Comparison of ENCODE assay signal across 10 cellular contexts in genomic region chr16:5073771-5074170, GRCh38. TPM values are rescaled to one million over a fixed set of nuclear protein-coding genes. Genes with fewer than 3 reads are reported as not detected.
DNase-seq lines count a peak whose midpoint lies in the region; ATAC-seq, FAIRE-seq and TF ChIP-seq lines count a peak whose summit lies in the region.
"Not testable (repeated sequence)": the region's sequence is repeated elsewhere in the genome, so short reads cannot be mapped to it uniquely, and the experiment has no call there.
"Had no signal": no experiment of that assay in that cellular context is flagged by ENCODE, and none has a peak within 500 bp of the region (broad histone marks: within the 10 kb centered on the region; RNA-seq: fewer than 3 reads in every experiment).

No MANE protein-coding gene starts in this region.

- 92 to 93% methylated on average over 15 of the region's 15 CpGs for WGBS in GM23248 (ENCODE audit: low coverage in 1 of 2, low lambda C conversion rate in 2 of 2, missing lambda C conversion rate in 2 of 2), 2 experiments
- WGBS in HepG2 (ENCODE audit: low lambda C conversion rate), result 92% methylated on average over 15 of the region's 15 CpGs
- 93 to 98% (median 97%) methylated on average over 14 to 15 of the region's 15 CpGs for WGBS in spleen, 5 donors

- intact Hi-C loops in MCF 10A (cut with micrococcal nuclease); Right ventricle myocardium inferior (cut with DNase I); spleen (cut with DNase I; ENCODE audit: low total_unique reads): not testable (repeated sequence)
- intact Hi-C loops in HepG2 (cut with micrococcal nuclease; ENCODE audit: unreplicated experiment), result loop anchor here (5.0 kb wide), 2 partner anchors 36 to 116 kb away; partner anchors contain the start of gene SEC14L5

- not testable (repeated sequence) for H3K36me3 ChIP-seq in GM23248 (ENCODE audit: low read depth)
- H3K36me3 ChIP-seq in HepG2 (replicated peaks in 1 of 2; ENCODE audit: control insufficient read depth in 1 of 2, insufficient read depth in 2 of 2, low read length in 2 of 2) (peaks cover 28 to 48% of the 10 kb centered on the region in 2 experiments), spleen (peaks cover 0 to 57% (median 39%) of the 10 kb centered on the region in 6 donors)

- H3K4me3 Mint-ChIP-seq in MCF 10A (ENCODE audit: unreplicated experiment), result not testable (repeated sequence)

- H3K4me2 ChIP-seq in GM23248 (ENCODE audit: unreplicated experiment), result peak overlapping the region; percentile 96
- not testable (repeated sequence) for H3K4me2 ChIP-seq in HepG2 (ENCODE audit: low read depth, low read length)

- H3K4me1 Mint-ChIP-seq in MCF 10A (ENCODE audit: insufficient read depth, unreplicated experiment), result not testable (repeated sequence)

- H3K79me2 ChIP-seq in GM23248 (ENCODE audit: insufficient read depth) (peaks cover 33% of the 10 kb centered on the region), HepG2 (ENCODE audit: insufficient read depth, low read length) (peaks cover 26% of the 10 kb centered on the region)

- H3F3A ChIP-seq in GM23248 (ENCODE audit: insufficient read depth), result peaks cover 18% of the 10 kb centered on the region

- not testable (repeated sequence) for FAIRE-seq in HepG2 (lab: Jason Lieb, UNC)

- H3K36me3 Mint-ChIP-seq in MCF 10A (ENCODE audit: insufficient read depth, unreplicated experiment), result peaks cover 26% of the 10 kb centered on the region

- H3K27ac ChIP-seq in GM23248; HepG2 (ENCODE audit: extremely low read length, insufficient read depth, low read length); spleen: not testable (repeated sequence)

- H2AFZ ChIP-seq in GM23248; HepG2 (ENCODE audit: low read length): not testable (repeated sequence)

- not testable (repeated sequence) for TF ChIP-seq CTCF in MCF 10A (IDR thresholded peaks at IDR 0.05; ENCODE audit: unreplicated experiment); HepG2 (CRISPR knock-in tag; IDR thresholded peaks at IDR 0.05); spleen (IDR thresholded peaks at IDR 0.05 in 8 of 11, conservative IDR thresholded peaks at IDR 0.05 in 3 of 11)

- in situ Hi-C loops in GM23248 (cut with MboI); HepG2 (cut with HindIII; ENCODE audit: extremely low pct_ligation_motif_present, low pct_unique_long_range_greater_than_20kb): not testable (repeated sequence)

- not testable (repeated sequence) for TF ChIP-seq POLR2A in HepG2 (IDR thresholded peaks at IDR 0.05; ENCODE audit: insufficient read depth in 1 of 2, low read depth in 2 of 2, low read length in 2 of 2); spleen (IDR thresholded peaks at IDR 0.05)

- not testable (repeated sequence) for H3K4me3 ChIP-seq in GM23248; HepG2 (replicated peaks in 1 of 3; ENCODE audit: insufficient read depth in 1 of 3, low read depth in 2 of 3, low read length in 3 of 3); spleen

- not testable (repeated sequence) for DNase-seq in GM23248; MCF 10A (ENCODE audit: unreplicated experiment); HepG2 (ENCODE audit: low spot score)
- DNase-seq in Right ventricle myocardium inferior (ENCODE audit: missing footprints) (peak; percentile 32), spleen (peak; percentile 38)

- TF ChIP-seq EP300 in HepG2 (IDR thresholded peaks at IDR 0.05; ENCODE audit: low read depth in 2 of 2, low read length in 2 of 2); HepG2 (CRISPR knock-in tag; IDR thresholded peaks at IDR 0.05; ENCODE audit: borderline replicate concordance): not testable (repeated sequence)

- TF ChIP-seq RAD21 in HepG2 (CRISPR knock-in tag; IDR thresholded peaks at IDR 0.05), result not testable (repeated sequence)

- not testable (repeated sequence) for H3K27me3 Mint-ChIP-seq in MCF 10A (ENCODE audit: insufficient read depth, unreplicated experiment)

- peak overlapping the region; percentile 46 for H3K27ac Mint-ChIP-seq in MCF 10A (ENCODE audit: low read depth, unreplicated experiment)

- not testable (repeated sequence) for H3K9ac ChIP-seq in GM23248; HepG2 (ENCODE audit: insufficient read depth, low read depth, low read length)

- H3K4me1 ChIP-seq in GM23248 (ENCODE audit: insufficient read depth) (peaks cover 19% of the 10 kb centered on the region), HepG2 (ENCODE audit: insufficient read depth, low read length) (peaks cover 23% of the 10 kb centered on the region), spleen (peaks cover 11 to 38% (median 19%) of the 10 kb centered on the region in 6 donors)

- ATAC-seq in Right ventricle myocardium inferior, HepG2: not testable (repeated sequence)

- POLR2A ChIA-PET in MCF 10A (lab: Yijun Ruan, JAX); HepG2 (lab: Yijun Ruan, JAX): not testable (repeated sequence)

- CTCF ChIA-PET in MCF 10A (lab: Yijun Ruan, JAX), result interaction anchor here (1.5 to 1.8 kb wide), 3 partner anchors 11 to 19 kb away, joined by 3 to 7 read pairs (median 4); no protein-coding TSS in a partner anchor
- CTCF ChIA-PET in HepG2 (lab: Yijun Ruan, JAX; ENCODE audit: low intra/inter-chr PET ratio, low total read pairs), result not testable (repeated sequence)

- H3K27me3 ChIP-seq in GM23248 (replicated peaks; ENCODE audit: insufficient read depth); HepG2 (ENCODE audit: control insufficient read depth in 1 of 2, insufficient read depth in 2 of 2, low read length in 2 of 2); spleen (replicated peaks in 1 of 7): not testable (repeated sequence)

- H3K9me2 ChIP-seq in GM23248 (ENCODE audit: insufficient read depth), result not testable (repeated sequence)

- not testable (repeated sequence) for H3K9me3 Mint-ChIP-seq in MCF 10A (ENCODE audit: unreplicated experiment)

- BruUV-seq in MCF 10A (replicated peaks; lab: Mats Ljungman, UMichigan); HepG2 (replicated peaks; lab: Mats Ljungman, UMichigan): not testable (repeated sequence)

- H3K9me3 ChIP-seq in GM23248 (ENCODE audit: low read depth); HepG2 (ENCODE audit: low read length); spleen: not testable (repeated sequence)

- not testable (repeated sequence) for H4K20me1 ChIP-seq in GM23248 (ENCODE audit: insufficient read depth); HepG2 (ENCODE audit: insufficient read depth, low read length)

RNA-seq across cellular contexts. Expression of gene ALG1, which starts 2.1 kb away (rescaled TPM):
- total RNA-seq in GM23248 (2014; rRNA removed; shearing (Covaris generic)), result 34.1 and 36.5 TPM in 2 replicates
- polyA plus RNA-seq in GM23248 (2016; fragmentation: Nextera tagmentation; extraction: Ambion mirVana) (45.4 and 48.0 TPM in 2 replicates), HepG2 (2011; rRNA removed) (43.3 and 51.5 TPM in 2 replicates), spleen (10 to 100 TPM; 13.0 to 18.6 (median 17.0) TPM)
- total RNA-seq in MCF 10A (2022) (28.5 and 29.1 TPM in 2 replicates), Right ventricle myocardium inferior (7.7 TPM), HepG2 (2016; rRNA removed; fragmentation: Illumina TruSeq; extraction: Trizol) (39.6 and 75.6 TPM in 2 replicates), spleen (10 to 100 TPM; 18.4 to 46.2 (median 24.8) TPM)
- total RNA-seq in HepG2 (2016; cell fraction: cytosol; rRNA removed; fragmentation: Illumina TruSeq; extraction: Trizol; ENCODE audit: low read depth), result 7.6 and 8.9 TPM in 2 replicates
- total RNA-seq in HepG2 (2016; cell fraction: insoluble cytoplasmic fraction; rRNA removed; fragmentation: Illumina TruSeq; extraction: Trizol), result 38.5 and 76.0 TPM in 2 replicates
- 14.3 and 16.3 TPM in 2 replicates for total RNA-seq in HepG2 (2016; cell fraction: membrane; rRNA removed; fragmentation: Illumina TruSeq; extraction: Trizol)
- 78.0 and 84.8 TPM in 2 replicates for total RNA-seq in HepG2 (2016; cell fraction: nucleus; rRNA removed; fragmentation: Illumina TruSeq; extraction: Trizol)
- polyA plus RNA-seq in HepG2 (2011; cell fraction: cytosol; rRNA removed), result 46.0 and 52.0 TPM in 2 replicates
- polyA plus RNA-seq in HepG2 (2011; cell fraction: nucleus; rRNA removed), result 37.8 and 40.2 TPM in 2 replicates
- 25.7 and 31.5 TPM in 2 replicates for polyA plus RNA-seq in HepG2 (2012)
- 6.3 and 6.5 TPM in 2 replicates for polyA plus RNA-seq in HepG2 (2016; cell fraction: cytosol; fragmentation: Illumina TruSeq; extraction: Trizol; ENCODE audit: low read depth)
- 36.3 and 37.9 TPM in 2 replicates for polyA plus RNA-seq in HepG2 (2016; cell fraction: insoluble cytoplasmic fraction; fragmentation: Illumina TruSeq; extraction: Trizol; ENCODE audit: low read depth)
- 10.1 and 11.8 TPM in 2 replicates for polyA plus RNA-seq in HepG2 (2016; cell fraction: membrane; fragmentation: Illumina TruSeq; extraction: Trizol; ENCODE audit: low read depth)
- polyA plus RNA-seq in HepG2 (2016; cell fraction: nucleus; fragmentation: Illumina TruSeq; extraction: Trizol; ENCODE audit: insufficient read depth, low read depth), result 104 and 109 TPM in 2 replicates
- 135 and 161 TPM in 2 replicates for polyA minus RNA-seq in HepG2 (2011; rRNA and poly(A)+ RNA removed; ENCODE audit: low replicate concordance)
- 28.6 and 36.3 TPM in 2 replicates for polyA minus RNA-seq in HepG2 (2011; cell fraction: cytosol; rRNA and poly(A)+ RNA removed)
- polyA minus RNA-seq in HepG2 (2011; cell fraction: nucleus; rRNA and poly(A)+ RNA removed), result 50.0 and 65.8 TPM in 2 replicates

RNA-seq across cellular contexts. Expression of gene C16orf89, which starts 8.0 kb away (rescaled TPM):
- total RNA-seq in GM23248 (2014; rRNA removed; shearing (Covaris generic)), result not detected in 2 replicates
- polyA plus RNA-seq in GM23248 (2016; fragmentation: Nextera tagmentation; extraction: Ambion mirVana), result not detected in 2 replicates
- not detected in 2 replicates for total RNA-seq in MCF 10A (2022)
- 3.5 TPM for total RNA-seq in Right ventricle myocardium inferior
- 0.97 and 1.9 TPM in 2 replicates for total RNA-seq in HepG2 (2016; rRNA removed; fragmentation: Illumina TruSeq; extraction: Trizol)
- 0.61 and 0.79 TPM in 2 replicates for total RNA-seq in HepG2 (2016; cell fraction: cytosol; rRNA removed; fragmentation: Illumina TruSeq; extraction: Trizol; ENCODE audit: low read depth)
- 0.45 and 1.1 TPM in 2 replicates for total RNA-seq in HepG2 (2016; cell fraction: insoluble cytoplasmic fraction; rRNA removed; fragmentation: Illumina TruSeq; extraction: Trizol)
- total RNA-seq in HepG2 (2016; cell fraction: membrane; rRNA removed; fragmentation: Illumina TruSeq; extraction: Trizol), result 0.76 and 1.0 TPM in 2 replicates
- 0.72 and 0.78 TPM in 2 replicates for total RNA-seq in HepG2 (2016; cell fraction: nucleus; rRNA removed; fragmentation: Illumina TruSeq; extraction: Trizol)
- polyA plus RNA-seq in HepG2 (2011; rRNA removed), result 2.8 and 3.4 TPM in 2 replicates
- 2.8 TPM in 2 replicates for polyA plus RNA-seq in HepG2 (2011; cell fraction: cytosol; rRNA removed)
- polyA plus RNA-seq in HepG2 (2011; cell fraction: nucleus; rRNA removed), result 1.3 and 1.4 TPM in 2 replicates
- 1.7 and 2.7 TPM in 2 replicates for polyA plus RNA-seq in HepG2 (2012)
- polyA plus RNA-seq in HepG2 (2016; cell fraction: cytosol; fragmentation: Illumina TruSeq; extraction: Trizol; ENCODE audit: low read depth), result 0.58 and 0.68 TPM in 2 replicates
- 0.85 and 1.2 TPM in 2 replicates for polyA plus RNA-seq in HepG2 (2016; cell fraction: insoluble cytoplasmic fraction; fragmentation: Illumina TruSeq; extraction: Trizol; ENCODE audit: low read depth)
- 0.71 and 0.81 TPM in 2 replicates for polyA plus RNA-seq in HepG2 (2016; cell fraction: membrane; fragmentation: Illumina TruSeq; extraction: Trizol; ENCODE audit: low read depth)
- 1.4 and 2.1 TPM in 2 replicates for polyA plus RNA-seq in HepG2 (2016; cell fraction: nucleus; fragmentation: Illumina TruSeq; extraction: Trizol; ENCODE audit: insufficient read depth, low read depth)
- 1.0 TPM in 1 of 2 replicates, not detected in the other for polyA minus RNA-seq in HepG2 (2011; rRNA and poly(A)+ RNA removed; ENCODE audit: low replicate concordance)
- polyA minus RNA-seq in HepG2 (2011; cell fraction: cytosol; rRNA and poly(A)+ RNA removed), result 0.89 and 1.1 TPM in 2 replicates
- 0.50 and 0.90 TPM in 2 replicates for polyA minus RNA-seq in HepG2 (2011; cell fraction: nucleus; rRNA and poly(A)+ RNA removed)
- total RNA-seq in spleen, result 1 to 10 TPM in 4 of 7 donors, under 1 TPM in 2, not detected in 1; 0.34 to 2.5 (median 1.5) TPM
- polyA plus RNA-seq in spleen, result 1 to 10 TPM; 1.7 to 5.7 (median 4.0) TPM
- total RNA-seq: A673; Caco-2; Calu3; CD4-positive, alpha-beta T cell; CD8-positive, alpha-beta T cell had no signal

RNA-seq across cellular contexts. Expression of gene EEF2KMT, which starts 23.8 kb away (rescaled TPM):
- total RNA-seq in GM23248 (2014; rRNA removed; shearing (Covaris generic)), result 11.2 and 12.4 TPM in 2 replicates
- polyA plus RNA-seq in GM23248 (2016; fragmentation: Nextera tagmentation; extraction: Ambion mirVana), result 13.9 and 16.2 TPM in 2 replicates
- total RNA-seq in MCF 10A (2022), result 16.5 and 25.8 TPM in 2 replicates
- 5.7 TPM for total RNA-seq in Right ventricle myocardium inferior
- total RNA-seq in HepG2 (2016; rRNA removed; fragmentation: Illumina TruSeq; extraction: Trizol), result 26.9 and 33.3 TPM in 2 replicates
- 23.3 and 24.2 TPM in 2 replicates for total RNA-seq in HepG2 (2016; cell fraction: cytosol; rRNA removed; fragmentation: Illumina TruSeq; extraction: Trizol; ENCODE audit: low read depth)
- 26.7 and 30.7 TPM in 2 replicates for total RNA-seq in HepG2 (2016; cell fraction: insoluble cytoplasmic fraction; rRNA removed; fragmentation: Illumina TruSeq; extraction: Trizol)
- 31.8 and 38.4 TPM in 2 replicates for total RNA-seq in HepG2 (2016; cell fraction: membrane; rRNA removed; fragmentation: Illumina TruSeq; extraction: Trizol)
- 15.9 and 16.1 TPM in 2 replicates for total RNA-seq in HepG2 (2016; cell fraction: nucleus; rRNA removed; fragmentation: Illumina TruSeq; extraction: Trizol)
- polyA plus RNA-seq in HepG2 (2011; rRNA removed), result 10.7 and 16.4 TPM in 2 replicates
- polyA plus RNA-seq in HepG2 (2011; cell fraction: cytosol; rRNA removed), result 8.7 and 11.7 TPM in 2 replicates
- 16.8 and 18.0 TPM in 2 replicates for polyA plus RNA-seq in HepG2 (2011; cell fraction: nucleus; rRNA removed)
- polyA plus RNA-seq in HepG2 (2012), result 14.7 and 16.8 TPM in 2 replicates
- polyA plus RNA-seq in HepG2 (2016; cell fraction: cytosol; fragmentation: Illumina TruSeq; extraction: Trizol; ENCODE audit: low read depth), result 29.8 and 33.9 TPM in 2 replicates
- 34.1 and 37.4 TPM in 2 replicates for polyA plus RNA-seq in HepG2 (2016; cell fraction: insoluble cytoplasmic fraction; fragmentation: Illumina TruSeq; extraction: Trizol; ENCODE audit: low read depth)
- 33.8 and 34.3 TPM in 2 replicates for polyA plus RNA-seq in HepG2 (2016; cell fraction: membrane; fragmentation: Illumina TruSeq; extraction: Trizol; ENCODE audit: low read depth)
- 21.5 and 26.9 TPM in 2 replicates for polyA plus RNA-seq in HepG2 (2016; cell fraction: nucleus; fragmentation: Illumina TruSeq; extraction: Trizol; ENCODE audit: insufficient read depth, low read depth)
- 20.0 and 23.0 TPM in 2 replicates for polyA minus RNA-seq in HepG2 (2011; rRNA and poly(A)+ RNA removed; ENCODE audit: low replicate concordance)
- 6.0 and 6.5 TPM in 2 replicates for polyA minus RNA-seq in HepG2 (2011; cell fraction: cytosol; rRNA and poly(A)+ RNA removed)
- 10.3 and 11.7 TPM in 2 replicates for polyA minus RNA-seq in HepG2 (2011; cell fraction: nucleus; rRNA and poly(A)+ RNA removed)
- 10 to 100 TPM in 1 of 7 donors, 1 to 10 TPM in 6; 5.8 to 11.7 (median 7.6) TPM for total RNA-seq in spleen
- 1 to 10 TPM; 4.5 to 7.8 (median 6.7) TPM for polyA plus RNA-seq in spleen

RNA-seq across cellular contexts. Expression of gene NAGPA, which starts 40.0 kb away (rescaled TPM):
- 33.4 and 61.0 TPM in 2 replicates for total RNA-seq in GM23248 (2014; rRNA removed; shearing (Covaris generic))
- polyA plus RNA-seq in GM23248 (2016; fragmentation: Nextera tagmentation; extraction: Ambion mirVana) (16.2 and 16.3 TPM in 2 replicates), HepG2 (2011; rRNA removed) (27.1 and 31.6 TPM in 2 replicates), spleen (10 to 100 TPM; 11.8 to 17.7 (median 14.8) TPM)
- total RNA-seq in MCF 10A (2022) (4.9 and 8.7 TPM in 2 replicates), Right ventricle myocardium inferior (6.5 TPM), HepG2 (2016; rRNA removed; fragmentation: Illumina TruSeq; extraction: Trizol) (29.8 and 60.3 TPM in 2 replicates), spleen (10 to 100 TPM; 16.2 to 41.8 (median 25.4) TPM)
- 10.2 and 12.2 TPM in 2 replicates for total RNA-seq in HepG2 (2016; cell fraction: cytosol; rRNA removed; fragmentation: Illumina TruSeq; extraction: Trizol; ENCODE audit: low read depth)
- 25.3 and 59.7 TPM in 2 replicates for total RNA-seq in HepG2 (2016; cell fraction: insoluble cytoplasmic fraction; rRNA removed; fragmentation: Illumina TruSeq; extraction: Trizol)
- total RNA-seq in HepG2 (2016; cell fraction: membrane; rRNA removed; fragmentation: Illumina TruSeq; extraction: Trizol), result 19.0 and 22.6 TPM in 2 replicates
- total RNA-seq in HepG2 (2016; cell fraction: nucleus; rRNA removed; fragmentation: Illumina TruSeq; extraction: Trizol), result 58.3 and 69.4 TPM in 2 replicates
- 28.0 and 43.3 TPM in 2 replicates for polyA plus RNA-seq in HepG2 (2011; cell fraction: cytosol; rRNA removed)
- 119 and 135 TPM in 2 replicates for polyA plus RNA-seq in HepG2 (2011; cell fraction: nucleus; rRNA removed)
- 20.6 and 22.0 TPM in 2 replicates for polyA plus RNA-seq in HepG2 (2012)
- polyA plus RNA-seq in HepG2 (2016; cell fraction: cytosol; fragmentation: Illumina TruSeq; extraction: Trizol; ENCODE audit: low read depth), result 7.6 and 9.3 TPM in 2 replicates
- 24.9 and 27.9 TPM in 2 replicates for polyA plus RNA-seq in HepG2 (2016; cell fraction: insoluble cytoplasmic fraction; fragmentation: Illumina TruSeq; extraction: Trizol; ENCODE audit: low read depth)
- 15.1 and 16.1 TPM in 2 replicates for polyA plus RNA-seq in HepG2 (2016; cell fraction: membrane; fragmentation: Illumina TruSeq; extraction: Trizol; ENCODE audit: low read depth)
- 111 and 120 TPM in 2 replicates for polyA plus RNA-seq in HepG2 (2016; cell fraction: nucleus; fragmentation: Illumina TruSeq; extraction: Trizol; ENCODE audit: insufficient read depth, low read depth)
- polyA minus RNA-seq in HepG2 (2011; rRNA and poly(A)+ RNA removed; ENCODE audit: low replicate concordance), result 13.4 and 91.3 TPM in 2 replicates
- 24.6 and 30.4 TPM in 2 replicates for polyA minus RNA-seq in HepG2 (2011; cell fraction: cytosol; rRNA and poly(A)+ RNA removed)
- polyA minus RNA-seq in HepG2 (2011; cell fraction: nucleus; rRNA and poly(A)+ RNA removed), result 41.9 and 43.5 TPM in 2 replicates
